1 cellular context compared by ENCODE assay signal in genomic region chr11:86302092-86302793, GRCh38.
TF ChIP-seq lines count a peak whose summit lies in the region.

TSS of gene HIKESHI (plus strand) at chr11:86302240. CDS start at chr11:86302449, 209 bp downstream.

TF ChIP-seq in WTC11, 78 proteins besides CTCF, POLR2A, EP300 and RAD21 (continued from another document):
- no peak for TF ChIP-seq ZBTB43 (CRISPR knock-in tag; IDR thresholded peaks at IDR 0.05)
- no peak for TF ChIP-seq FOXK1 (CRISPR knock-in tag; IDR thresholded peaks at IDR 0.05)
- peak; percentile 45; the same call in 1 of the 2 replicates for TF ChIP-seq SMAD3 (CRISPR knock-in tag; IDR thresholded peaks at IDR 0.05; ENCODE audit: borderline replicate concordance)
- no peak for TF ChIP-seq SOX15 (CRISPR knock-in tag; IDR thresholded peaks at IDR 0.05)
- 0 out of 2 replicates have a peak, but pooled peaks have one; percentile 67 for TF ChIP-seq TEAD1 (CRISPR knock-in tag; IDR thresholded peaks at IDR 0.05)
- TF ChIP-seq ZNF317 (CRISPR knock-in tag; IDR thresholded peaks at IDR 0.05; ENCODE audit: borderline replicate concordance, low read depth): no peak
- peak; percentile 40; the same call in 1 of the 2 replicates for TF ChIP-seq FOXP1 (CRISPR knock-in tag; IDR thresholded peaks at IDR 0.05; ENCODE audit: borderline replicate concordance)
- no peak for TF ChIP-seq EMX1 (CRISPR knock-in tag; IDR thresholded peaks at IDR 0.05)
- no peak for TF ChIP-seq ZNF425 (CRISPR knock-in tag; conservative IDR thresholded peaks at IDR 0.05)
- TF ChIP-seq ZNF423 (CRISPR knock-in tag; IDR thresholded peaks at IDR 0.05): no peak
- no peak for TF ChIP-seq ZSCAN18 (CRISPR knock-in tag; IDR thresholded peaks at IDR 0.05)
- TF ChIP-seq FOXP4 (CRISPR knock-in tag; IDR thresholded peaks at IDR 0.05): peak; percentile 28; the same call in 1 of the 2 replicates
- TF ChIP-seq TEAD4 (CRISPR knock-in tag; IDR thresholded peaks at IDR 0.05): no peak
